Comparison of ENCODE assay signal across 14 cellular contexts in genomic region chr17:75637143-75637538, GRCh38. TPM values are rescaled to one million over a fixed set of nuclear protein-coding genes. Genes with fewer than 3 reads are reported as not detected.
DNase-seq lines count a peak whose midpoint lies in the region; ATAC-seq and TF ChIP-seq lines count a peak whose summit lies in the region.
"Had no signal": no experiment of that assay in that cellular context is flagged by ENCODE, and none has a peak within 500 bp of the region (broad histone marks: within the 10 kb centered on the region; RNA-seq: fewer than 3 reads in every experiment).

No MANE protein-coding gene starts in this region.

- ATAC-seq in heart left ventricle = peak; percentile 7 to 24 (median 19)

- TF ChIP-seq CTCF in RWPE1 (conservative IDR thresholded peaks at IDR 0.05; ENCODE audit: low read depth) (no peak), heart left ventricle (IDR thresholded peaks at IDR 0.05) (no peak), nephron (IDR thresholded peaks at IDR 0.05; ENCODE audit: unreplicated experiment in 3 of 3) (no peak), transverse colon (IDR thresholded peaks at IDR 0.05) (no peak), osteocyte (IDR thresholded peaks at IDR 0.05) (no peak)

- no peaks in the 10 kb centered on the region for H3K36me3 Mint-ChIP-seq in nephron (ENCODE audit: low read depth)
- H3K36me3 Mint-ChIP-seq in osteocyte (ENCODE audit: unreplicated experiment) = peaks cover 2% of the 10 kb centered on the region
- H3K36me3 Mint-ChIP-seq: activated naive CD8-positive, alpha-beta T cell treated with anti-CD3 and anti-CD28 coated beads, Interleukin-2, amount 10 ng/mL, durations not matched to agents 7 days and 5 days had no signal

- H3K4me1 ChIP-seq in heart left ventricle = peaks cover 13 to 93% (median 34%) of the 10 kb centered on the region in 12 donors
- H3K4me1 ChIP-seq in transverse colon = peaks cover 12 to 56% (median 51%) of the 10 kb centered on the region in 4 donors

- DNase-seq in RWPE1 (ENCODE audit: low spot score) (no peak), heart left ventricle (peak; percentile 56 to 81 (median 76)), transverse colon (peak; percentile 68), SHP77 treated with DMSO at 0.1 percent for 48 hours (lab: John Stamatoyannopoulos, UW) (no peak), osteocyte (ENCODE audit: extremely low spot score, unreplicated experiment) (no peak)
- DNase-seq in NK-92 treated with Interleukin-12 subunit alpha and Interleukin-12 subunit beta, amount 100 ng/mL, for 24 hours (lab: John Stamatoyannopoulos, UW) = no peak
- DNase-seq: activated CD4-positive, alpha-beta T cell treated with anti-CD3 and anti-CD28 coated beads, Interleukin-2, amount 10 ng/mL, durations not matched to agents 24 days and 14 days; activated naive CD8-positive, alpha-beta T cell treated with anti-CD3 and anti-CD28 coated beads, Interleukin-2, amount 10 ng/mL, durations not matched to agents 7 days and 5 days; activated T-cell treated with anti-CD3 and anti-CD28 coated beads, Interleukin-2, amount 50 U/mL, for 1 hour; DMS79; gastrocnemius medialis had no signal

- no peaks in the 10 kb centered on the region for H3K27me3 ChIP-seq in heart left ventricle
- H3K27me3 ChIP-seq in transverse colon = no peaks in the 10 kb centered on the region
- H3K27me3 ChIP-seq: cardiac muscle cell, gastrocnemius medialis had no signal

- intact Hi-C loops in heart left ventricle (cut with DNase I) (no loop called here), transverse colon (cut with DNase I; ENCODE audit: low total_unique reads) (no loop called here)

- POLR2A ChIA-PET in RWPE1 (lab: Yijun Ruan, JAX; ENCODE audit: low non-redundant PET) = no interaction called here

- H3K9me3 Mint-ChIP-seq in nephron (no peaks in the 10 kb centered on the region), osteocyte (ENCODE audit: unreplicated experiment) (no peaks in the 10 kb centered on the region)
- H3K9me3 Mint-ChIP-seq: activated CD4-positive, alpha-beta T cell treated with anti-CD3 and anti-CD28 coated beads, Interleukin-2, amount 10 ng/mL, durations not matched to agents 24 days and 14 days; activated naive CD8-positive, alpha-beta T cell treated with anti-CD3 and anti-CD28 coated beads, Interleukin-2, amount 10 ng/mL, durations not matched to agents 7 days and 5 days had no signal

- TF ChIP-seq POLR2A in heart left ventricle (IDR thresholded peaks at IDR 0.05) = no peak
- TF ChIP-seq POLR2A in transverse colon (IDR thresholded peaks at IDR 0.05) = no peak

- TF ChIP-seq EP300 in transverse colon (IDR thresholded peaks at IDR 0.05; ENCODE audit: low read depth) = no peak

- peak overlapping the region in 5 of 12 donors; percentile 15 to 28 (median 23) for H3K4me3 ChIP-seq in heart left ventricle
- H3K4me3 ChIP-seq in transverse colon = no peak overlapping the region
- H3K4me3 ChIP-seq: cardiac muscle cell, gastrocnemius medialis had no signal

- H3K27ac ChIP-seq in RWPE1 (peak overlapping the region; percentile 70), heart left ventricle (peak overlapping the region; percentile 74 to 95 (median 85)), transverse colon (peak overlapping the region in 1 of 4 donors; percentile 27)
- H3K27ac ChIP-seq: C4-2B, cardiac muscle cell, gastrocnemius medialis had no signal

- in situ Hi-C loops in transverse colon (cut with MboI; ENCODE audit: low pct_ligation_motif_present in 1 of 4, low pct_unique_long_range_greater_than_20kb in 1 of 4, low sequenced_read_pairs in 3 of 4) = no loop called here

- WGBS in heart left ventricle, 4 donors = 50 to 68% (median 59%) methylated on average over 13 of the region's 13 CpGs
- 60% methylated on average over 13 of the region's 13 CpGs; no CpG with 5 or more reads in 1 of the 2 donors for WGBS in transverse colon (ENCODE audit: low coverage in 1 of 2), 2 donors

- peaks cover 20% of the 10 kb centered on the region for H3K4me1 Mint-ChIP-seq in nephron
- H3K4me1 Mint-ChIP-seq in osteocyte (ENCODE audit: unreplicated experiment) = peaks cover 24% of the 10 kb centered on the region

- peaks cover 0 to 11% (median 0%) of the 10 kb centered on the region in 9 donors for H3K36me3 ChIP-seq in heart left ventricle
- H3K36me3 ChIP-seq in transverse colon = no peaks in the 10 kb centered on the region
- H3K36me3 ChIP-seq: cardiac muscle cell, gastrocnemius medialis had no signal

- H3K4me3 Mint-ChIP-seq in nephron (no peak overlapping the region), osteocyte (ENCODE audit: unreplicated experiment) (no peak overlapping the region)
- H3K4me3 Mint-ChIP-seq: activated CD4-positive, alpha-beta T cell treated with anti-CD3 and anti-CD28 coated beads, Interleukin-2, amount 10 ng/mL, durations not matched to agents 24 days and 14 days; activated naive CD8-positive, alpha-beta T cell treated with anti-CD3 and anti-CD28 coated beads, Interleukin-2, amount 10 ng/mL, durations not matched to agents 7 days and 5 days had no signal

- H3K27me3 Mint-ChIP-seq in nephron (ENCODE audit: low read depth) = no peaks in the 10 kb centered on the region
- no peaks in the 10 kb centered on the region for H3K27me3 Mint-ChIP-seq in osteocyte (ENCODE audit: unreplicated experiment)
- H3K27me3 Mint-ChIP-seq: activated CD4-positive, alpha-beta T cell treated with anti-CD3 and anti-CD28 coated beads, Interleukin-2, amount 10 ng/mL, durations not matched to agents 24 days and 14 days; activated naive CD8-positive, alpha-beta T cell treated with anti-CD3 and anti-CD28 coated beads, Interleukin-2, amount 10 ng/mL, durations not matched to agents 7 days and 5 days had no signal

- H3K27ac Mint-ChIP-seq in nephron = peak overlapping the region; percentile 25 to 68 (median 60)
- H3K27ac Mint-ChIP-seq in osteocyte (ENCODE audit: unreplicated experiment) = no peak overlapping the region
- H3K27ac Mint-ChIP-seq: activated CD4-positive, alpha-beta T cell treated with anti-CD3 and anti-CD28 coated beads, Interleukin-2, amount 10 ng/mL, durations not matched to agents 24 days and 14 days; activated naive CD8-positive, alpha-beta T cell treated with anti-CD3 and anti-CD28 coated beads, Interleukin-2, amount 10 ng/mL, durations not matched to agents 7 days and 5 days had no signal

- CTCF ChIA-PET in RWPE1 (lab: Yijun Ruan, JAX) = interaction anchor here (0.6 to 1.2 kb wide), 3 partner anchors 36 to 113 kb away, joined by 3 to 4 read pairs (median 4); no protein-coding TSS in a partner anchor

- H3K9me3 ChIP-seq in heart left ventricle (no peaks in the 10 kb centered on the region), transverse colon (no peaks in the 10 kb centered on the region)
- H3K9me3 ChIP-seq: gastrocnemius medialis had no signal

RNA-seq across cellular contexts. Expression of gene SMIM5, which starts 3.9 kb away (rescaled TPM):
- total RNA-seq in heart left ventricle (10 to 100 TPM in 2 of 9 donors, 1 to 10 TPM in 7; 1.8 to 18.2 (median 6.8) TPM), transverse colon (10 to 100 TPM in 3 of 4 donors, not detected in 1; 31.3 to 71.4 (median 50.0) TPM), osteocyte (0.24 and 0.42 TPM in 2 replicates)
- polyA plus RNA-seq in heart left ventricle = 10 to 100 TPM in 1 of 2 donors, 1 to 10 TPM in 1; 3.7 to 17.7 TPM

RNA-seq across cellular contexts. Expression of gene RECQL5, which starts 29.8 kb away (rescaled TPM):
- total RNA-seq in heart left ventricle (10 to 100 TPM in 5 of 9 donors, 1 to 10 TPM in 4; 6.0 to 15.9 (median 10.2) TPM), transverse colon (100 to 1,000 TPM in 2 of 4 donors, 10 to 100 TPM in 2; 25.1 to 129 (median 80.3) TPM), osteocyte (39.2 and 44.7 TPM in 2 replicates)
- 10 to 100 TPM in 1 of 2 donors, 1 to 10 TPM in 1; 7.8 to 13.3 TPM for polyA plus RNA-seq in heart left ventricle

RNA-seq across cellular contexts. Expression of gene SAP30BP, which starts 30.0 kb away (rescaled TPM):
- total RNA-seq in heart left ventricle (10 to 100 TPM; 40.9 to 67.8 (median 54.4) TPM), transverse colon (10 to 100 TPM; 49.0 to 83.8 (median 71.4) TPM), osteocyte (88.1 and 103 TPM in 2 replicates)
- polyA plus RNA-seq in heart left ventricle = 100 to 1,000 TPM in 1 of 2 donors, 10 to 100 TPM in 1; 59.9 to 121 TPM

RNA-seq across cellular contexts. Expression of gene MYO15B, which starts 49.5 kb away (rescaled TPM):
- total RNA-seq in heart left ventricle (10 to 100 TPM; 14.0 to 76.4 (median 42.9) TPM), transverse colon (1,000 to 10,000 TPM in 1 of 4 donors, 100 to 1,000 TPM in 2, 10 to 100 TPM in 1; 59.3 to 1,778 (median 829) TPM), osteocyte (40.8 and 42.5 TPM in 2 replicates)
- polyA plus RNA-seq in heart left ventricle = 10 to 100 TPM; 23.5 to 72.0 TPM

Comparison
In these comparisons a context has a peak if more than half of its experiments do, and no peak if none do; other contexts are left out.
1. DNase-seq: peak in heart left ventricle (5 of 5) and transverse colon (single experiment); none in RWPE1 (single experiment), SHP77 treated with DMSO at 0.1 percent for 48 hours (single experiment), NK-92 treated with Interleukin-12 subunit alpha and Interleukin-12 subunit beta, amount 100 ng/mL, for 24 hours (single experiment) and osteocyte (single experiment).